Comparison of ENCODE assay signal across 23 cellular contexts in genomic region chr10:124376411-124376810, GRCh38.
"Had no signal": no experiment of that assay in that cellular context is flagged by ENCODE, and none has a peak within 500 bp of the region (broad histone marks: within the 10 kb centered on the region; RNA-seq: fewer than 3 reads in every experiment).

No MANE protein-coding gene starts in this region.

- H3K9me3 Mint-ChIP-seq: activated CD4-positive, alpha-beta memory T cell treated with anti-CD3 and anti-CD28 coated beads, Interleukin-2, amount 10 ng/mL, durations not matched to agents 7 days and 5 days; activated CD4-positive, alpha-beta T cell treated with anti-CD3 and anti-CD28 coated beads, Interleukin-2, amount 10 ng/mL, durations not matched to agents 7 days and 5 days; activated naive CD4-positive, alpha-beta T cell treated with anti-CD3 and anti-CD28 coated beads for 36 hours; activated naive CD4-positive, alpha-beta T cell treated with anti-CD3 and anti-CD28 coated beads, Interleukin-2, amount 50 U/mL, for 24 hours; activated naive CD8-positive, alpha-beta T cell treated with anti-CD3 and anti-CD28 coated beads for 36 hours; activated naive CD8-positive, alpha-beta T cell treated with anti-CD3 and anti-CD28 coated beads, Interleukin-2, amount 50 U/mL, for 24 hours; activated T-cell treated with anti-CD3 and anti-CD28 coated beads, Interleukin-2, amount 50 U/mL, for 24 hours; activated T-cell treated with anti-CD3 and anti-CD28 coated beads, Interleukin-2, amount 50 U/mL, for 72 hours had no signal

- DNase-seq: activated CD4-positive, alpha-beta memory T cell treated with anti-CD3 and anti-CD28 coated beads, Interleukin-2, amount 10 ng/mL, durations not matched to agents 7 days and 5 days; activated CD4-positive, alpha-beta T cell treated with anti-CD3 and anti-CD28 coated beads for 1 hour; activated CD4-positive, alpha-beta T cell treated with anti-CD3 and anti-CD28 coated beads for 4 hours; activated CD4-positive, alpha-beta T cell treated with anti-CD3 and anti-CD28 coated beads, Interleukin-2, amount 10 ng/mL, durations not matched to agents 7 days and 5 days; activated CD4-positive, alpha-beta T cell treated with anti-CD3 and anti-CD28 coated beads, Interleukin-2, amount 50 U/mL, for 4 hours; activated CD8-positive, alpha-beta memory T cell treated with anti-CD3 and anti-CD28 coated beads, Interleukin-2, amount 50 U/mL, for 48 hours; activated naive CD4-positive, alpha-beta T cell treated with anti-CD3 and anti-CD28 coated beads for 36 hours; activated naive CD8-positive, alpha-beta T cell treated with anti-CD3 and anti-CD28 coated beads for 36 hours; activated naive CD8-positive, alpha-beta T cell treated with anti-CD3 and anti-CD28 coated beads, Interleukin-2, amount 50 U/mL, for 24 hours; activated T-cell treated with anti-CD3 and anti-CD28 coated beads for 4 hours; activated T-cell treated with anti-CD3 and anti-CD28 coated beads, Interleukin-2, amount 50 U/mL, for 24 hours; activated T-cell treated with anti-CD3 and anti-CD28 coated beads, Interleukin-2, amount 50 U/mL, for 72 hours; amygdala; body of pancreas; caudate nucleus; colonic mucosa; effector CD8-positive, alpha-beta T cell; foreskin fibroblast; T-helper 2 cell had no signal

- H3K4me1 Mint-ChIP-seq: activated CD4-positive, alpha-beta memory T cell treated with anti-CD3 and anti-CD28 coated beads, Interleukin-2, amount 10 ng/mL, durations not matched to agents 7 days and 5 days; activated CD4-positive, alpha-beta T cell treated with anti-CD3 and anti-CD28 coated beads, Interleukin-2, amount 10 ng/mL, durations not matched to agents 7 days and 5 days; activated naive CD4-positive, alpha-beta T cell treated with anti-CD3 and anti-CD28 coated beads, Interleukin-2, amount 50 U/mL, for 24 hours; activated naive CD8-positive, alpha-beta T cell treated with anti-CD3 and anti-CD28 coated beads for 36 hours; activated naive CD8-positive, alpha-beta T cell treated with anti-CD3 and anti-CD28 coated beads, Interleukin-2, amount 50 U/mL, for 24 hours had no signal

- H3K9me3 ChIP-seq: adrenal gland, body of pancreas, colonic mucosa had no signal

- H3K4me3 Mint-ChIP-seq: activated CD4-positive, alpha-beta memory T cell treated with anti-CD3 and anti-CD28 coated beads, Interleukin-2, amount 10 ng/mL, durations not matched to agents 7 days and 5 days; activated CD4-positive, alpha-beta T cell treated with anti-CD3 and anti-CD28 coated beads, Interleukin-2, amount 10 ng/mL, durations not matched to agents 7 days and 5 days; activated naive CD4-positive, alpha-beta T cell treated with anti-CD3 and anti-CD28 coated beads for 36 hours; activated naive CD4-positive, alpha-beta T cell treated with anti-CD3 and anti-CD28 coated beads, Interleukin-2, amount 50 U/mL, for 24 hours; activated naive CD8-positive, alpha-beta T cell treated with anti-CD3 and anti-CD28 coated beads for 36 hours; activated naive CD8-positive, alpha-beta T cell treated with anti-CD3 and anti-CD28 coated beads, Interleukin-2, amount 50 U/mL, for 24 hours; activated T-cell treated with anti-CD3 and anti-CD28 coated beads, Interleukin-2, amount 50 U/mL, for 24 hours; activated T-cell treated with anti-CD3 and anti-CD28 coated beads, Interleukin-2, amount 50 U/mL, for 72 hours had no signal

- H3K27me3 ChIP-seq: body of pancreas had no signal

- ATAC-seq: activated naive CD8-positive, alpha-beta T cell treated with anti-CD3 and anti-CD28 coated beads, Interleukin-2, amount 50 U/mL, for 24 hours; activated T-cell treated with anti-CD3 and anti-CD28 coated beads, Interleukin-2, amount 50 U/mL, for 72 hours; body of pancreas; esophagus mucosa had no signal

- H3K4me3 ChIP-seq: adrenal gland, body of pancreas, colonic mucosa had no signal

- H3K36me3 ChIP-seq: adrenal gland, colonic mucosa had no signal

- H3K4me1 ChIP-seq: adrenal gland, body of pancreas, colonic mucosa had no signal

- H3K36me3 Mint-ChIP-seq: activated naive CD4-positive, alpha-beta T cell treated with anti-CD3 and anti-CD28 coated beads, Interleukin-2, amount 50 U/mL, for 24 hours; activated naive CD8-positive, alpha-beta T cell treated with anti-CD3 and anti-CD28 coated beads for 36 hours had no signal

- H3K27ac Mint-ChIP-seq: activated CD4-positive, alpha-beta memory T cell treated with anti-CD3 and anti-CD28 coated beads, Interleukin-2, amount 10 ng/mL, durations not matched to agents 7 days and 5 days; activated CD4-positive, alpha-beta T cell treated with anti-CD3 and anti-CD28 coated beads, Interleukin-2, amount 10 ng/mL, durations not matched to agents 7 days and 5 days; activated naive CD4-positive, alpha-beta T cell treated with anti-CD3 and anti-CD28 coated beads for 36 hours; activated naive CD4-positive, alpha-beta T cell treated with anti-CD3 and anti-CD28 coated beads, Interleukin-2, amount 50 U/mL, for 24 hours; activated naive CD8-positive, alpha-beta T cell treated with anti-CD3 and anti-CD28 coated beads for 36 hours; activated naive CD8-positive, alpha-beta T cell treated with anti-CD3 and anti-CD28 coated beads, Interleukin-2, amount 50 U/mL, for 24 hours; activated T-cell treated with anti-CD3 and anti-CD28 coated beads, Interleukin-2, amount 50 U/mL, for 24 hours; activated T-cell treated with anti-CD3 and anti-CD28 coated beads, Interleukin-2, amount 50 U/mL, for 72 hours had no signal

- H3K27ac ChIP-seq: adrenal gland, body of pancreas, colonic mucosa, epithelial cell of prostate had no signal
